In the genomic region with DNA sequence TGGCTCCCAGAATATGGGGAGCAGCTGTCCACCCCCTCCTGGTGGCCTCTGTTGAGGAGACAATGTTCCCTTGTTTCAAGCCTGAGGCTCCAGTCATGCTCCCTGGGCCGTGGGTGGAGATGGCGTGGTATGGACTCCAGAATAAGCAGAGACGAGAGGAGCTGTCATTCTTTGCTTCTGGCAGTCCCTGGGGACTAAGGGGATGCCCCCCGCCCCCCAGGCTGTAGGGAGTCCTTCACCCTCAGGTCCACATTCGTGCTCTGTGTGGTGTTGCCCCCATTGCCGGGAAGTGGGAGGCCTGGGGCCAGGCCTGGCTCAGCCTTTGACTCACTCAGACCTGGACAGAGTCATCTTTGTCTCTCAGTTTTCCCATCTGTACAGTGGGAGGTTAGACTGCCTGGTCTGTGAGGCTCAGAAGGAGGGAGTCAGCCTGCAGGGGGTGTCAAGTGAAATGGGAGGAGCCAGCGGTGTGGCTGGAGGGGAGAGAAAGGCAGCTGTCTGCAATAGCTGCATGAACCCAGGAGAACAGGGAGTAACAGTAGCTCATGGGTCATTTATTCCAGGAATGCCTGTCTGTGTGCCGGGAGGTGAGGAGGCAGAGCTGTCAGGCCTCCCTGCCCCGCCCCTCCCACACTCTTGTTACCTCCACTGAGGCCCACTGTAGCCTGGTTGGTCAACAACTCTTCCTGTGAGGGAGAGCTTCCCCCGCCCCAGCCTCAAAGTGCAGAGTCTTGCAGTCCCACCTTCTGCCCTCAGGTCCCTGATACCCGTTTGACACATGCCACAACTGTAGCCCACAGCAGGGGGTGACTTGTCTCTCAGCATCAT, we compare ENCODE assay signal across 8 cellular contexts. TPM values are rescaled to one million over a fixed set of nuclear protein-coding genes. Genes with fewer than 3 reads are reported as not detected.
A peak's percentile ranks its signal among the peaks of the same experiment; 100 is the strongest.
DNase-seq lines count a peak whose midpoint lies in the region; ATAC-seq lines count a peak whose summit lies in the region.

No MANE protein-coding gene starts in this region.

- H3K4me1 ChIP-seq in HUES6 (ENCODE audit: control insufficient read depth, insufficient read depth, low read length) (peaks cover 53% of the 10 kb centered on the region), muscle layer of colon (ENCODE audit: insufficient read depth, low read length) (peaks cover 96% of the 10 kb centered on the region)

- H3K9ac ChIP-seq in HUES6 (ENCODE audit: low read length) (peak overlapping the region; percentile 5), muscle layer of colon (ENCODE audit: low read length) (peak overlapping the region; percentile 94)

- no peak overlapping the region for H3K27ac ChIP-seq in HUES6 (ENCODE audit: low read depth, low read length)
- peak overlapping the region; percentile 71 for H3K27ac ChIP-seq in cingulate gyrus (ENCODE audit: low read depth, low read length)
- peak overlapping the region; percentile 92 for H3K27ac ChIP-seq in muscle layer of colon (ENCODE audit: low read depth, low read length)

- H3K36me3 ChIP-seq in HUES6 (ENCODE audit: control insufficient read depth, insufficient read depth, low read length), result no peaks in the 10 kb centered on the region
- peaks cover 12% of the 10 kb centered on the region for H3K36me3 ChIP-seq in muscle layer of colon (ENCODE audit: insufficient read depth, low read length)
- H3K36me3 ChIP-seq in MG63, result peaks cover 44% of the 10 kb centered on the region

- ATAC-seq in HG03097 (IDR thresholded peaks at IDR 0.05; ENCODE audit: low FRiP score, unreplicated experiment), result no peak
- ATAC-seq in GM21526 (IDR thresholded peaks at IDR 0.05; ENCODE audit: low FRiP score, unreplicated experiment), result no peak

- H3K9me3 ChIP-seq in HUES6 (ENCODE audit: control insufficient read depth, insufficient read depth, low read depth, low read length) (no peaks in the 10 kb centered on the region), muscle layer of colon (ENCODE audit: low read length) (no peaks in the 10 kb centered on the region), MG63 (no peaks in the 10 kb centered on the region)

- H3K27me3 ChIP-seq in HUES6 (ENCODE audit: control insufficient read depth, insufficient read depth, low read length), result peaks cover 24% of the 10 kb centered on the region
- no peaks in the 10 kb centered on the region for H3K27me3 ChIP-seq in muscle layer of colon (ENCODE audit: control insufficient read depth in 1 of 2, insufficient read depth in 2 of 2, low read length in 2 of 2)
- no peaks in the 10 kb centered on the region for H3K27me3 ChIP-seq in MG63

- H3K4me3 ChIP-seq in HUES6 (ENCODE audit: low read depth, low read length) (no peak overlapping the region; the same call in 1 of the 2 replicates), muscle layer of colon (ENCODE audit: low read depth in 1 of 2, low read length in 2 of 2) (peak overlapping the region in 1 of 2 donors; percentile 88), MG63 (no peak overlapping the region)

- peak; percentile 87 for DNase-seq in Ammon's horn (ENCODE audit: low spot score)
- DNase-seq in stimulated activated CD4-positive, alpha-beta T cell treated with anti-CD3 and anti-CD28 coated beads, Interleukin-2, amount 100 ng/mL, for 24 hours, result no peak
- no peak for DNase-seq in MG63

RNA-seq across cellular contexts. Expression of a gene that starts 6.3 kb away (rescaled TPM):
- 4.7 and 10.9 TPM in 2 replicates for total RNA-seq in MG63 (2014; rRNA removed; shearing (Covaris generic); ENCODE audit: low replicate concordance)

RNA-seq across cellular contexts. Expression of a gene that starts 42.2 kb away (rescaled TPM):
- total RNA-seq in MG63 (2014; rRNA removed; shearing (Covaris generic); ENCODE audit: low replicate concordance), result 6.7 and 23.4 TPM in 2 replicates
